ENCODE assay signal across 8 cellular contexts in genomic region chr20:9068896-9069663, GRCh38. TPM values are rescaled to one million over a fixed set of nuclear protein-coding genes. Genes with fewer than 3 reads are reported as not detected.
DNase-seq lines count a peak whose midpoint lies in the region; ATAC-seq and TF ChIP-seq lines count a peak whose summit lies in the region.

TSS of gene PLCB4 (plus strand) at chr20:9069087. CDS start at chr20:9307815, 238,728 bp downstream.

- no peak for ATAC-seq in activated T-cell treated with anti-CD3 and anti-CD28 coated beads, Interleukin-2, amount 50 U/mL, for 72 hours (replicated peaks in 1 of 2)
- ATAC-seq in Right ventricle myocardium superior (ENCODE audit: poor library complexity), result peak; percentile 38
- ATAC-seq in GM18511 (IDR thresholded peaks at IDR 0.05; ENCODE audit: unreplicated experiment), result no peak
- ATAC-seq in GM19395 (IDR thresholded peaks at IDR 0.05; ENCODE audit: unreplicated experiment), result no peak

- H3K36me3 ChIP-seq in Caco-2 (ENCODE audit: control insufficient read depth, insufficient read depth, low read length) (no peaks in the 10 kb centered on the region), parathyroid adenoma (ENCODE audit: control insufficient read depth, insufficient read depth, low read length) (no peaks in the 10 kb centered on the region)

- TF ChIP-seq CTCF in Caco-2 (IDR thresholded peaks at IDR 0.05; ENCODE audit: insufficient read depth in 1 of 2, low read depth in 1 of 2, low read length in 1 of 2, severe bottlenecking in 1 of 2, unreplicated experiment in 1 of 2) (no peak), parathyroid adenoma (IDR thresholded peaks at IDR 0.05) (no peak)

- H3K27ac Mint-ChIP-seq in Caco-2 (ENCODE audit: unreplicated experiment), result no peak within 1 kb of the TSS
- H3K27ac Mint-ChIP-seq in activated T-cell treated with anti-CD3 and anti-CD28 coated beads, Interleukin-2, amount 50 U/mL, for 72 hours, result no peak within 1 kb of the TSS

- H3K9me3 ChIP-seq in Caco-2 (no peaks in the 10 kb centered on the region), parathyroid adenoma (ENCODE audit: control insufficient read depth, low read length) (no peaks in the 10 kb centered on the region)

- peak within 1 kb of the TSS; percentile 96 for H3K4me3 Mint-ChIP-seq in Caco-2 (ENCODE audit: unreplicated experiment)
- H3K4me3 Mint-ChIP-seq in activated T-cell treated with anti-CD3 and anti-CD28 coated beads, Interleukin-2, amount 50 U/mL, for 72 hours, result peak within 1 kb of the TSS; percentile 38 to 75

- BruUV-seq in Caco-2 (replicated peaks; lab: Mats Ljungman, UMichigan), result no TSS peak

- H2AFZ ChIP-seq in parathyroid adenoma, result peak within 1 kb of the TSS; percentile 96

- DNase-seq in Caco-2, result peak; percentile 53 to 65
- DNase-seq in NCI-H146 (lab: John Stamatoyannopoulos, UW), result peak; percentile 93
- no peak for DNase-seq in activated T-cell treated with anti-CD3 and anti-CD28 coated beads, Interleukin-2, amount 50 U/mL, for 72 hours
- peak; percentile 72 for DNase-seq in Right ventricle myocardium superior
- DNase-seq in activated effector memory CD4-positive, alpha-beta T cell treated with Interleukin-2 at 50 U/mL for 16 hours, result no peak

- H3K79me2 ChIP-seq in parathyroid adenoma, result no peaks in the 10 kb centered on the region

- intact Hi-C loops in Caco-2 (cut with micrococcal nuclease; ENCODE audit: unreplicated experiment) (no loop called here), Right ventricle myocardium superior (cut with DNase I) (no loop called here)

- CTCF ChIA-PET in Caco-2 (lab: Charles Lee), result interaction anchor here (0.6 kb wide), 1 partner anchor 1132 kb away, joined by 5 read pairs; no protein-coding TSS in a partner anchor

- peaks cover 6% of the 10 kb centered on the region for H3K36me3 Mint-ChIP-seq in Caco-2 (ENCODE audit: insufficient read depth, unreplicated experiment)
- peaks cover 2% of the 10 kb centered on the region in 2 donors for H3K36me3 Mint-ChIP-seq in activated T-cell treated with anti-CD3 and anti-CD28 coated beads, Interleukin-2, amount 50 U/mL, for 72 hours (ENCODE audit: insufficient read depth in 2 of 2)

- H3K27me3 Mint-ChIP-seq in Caco-2 (ENCODE audit: insufficient read depth, unreplicated experiment), result peaks cover 8% of the 10 kb centered on the region
- peaks cover 14% of the 10 kb centered on the region for H3K27me3 Mint-ChIP-seq in activated T-cell treated with anti-CD3 and anti-CD28 coated beads, Interleukin-2, amount 50 U/mL, for 72 hours (ENCODE audit: low read depth)

- H3K4me2 ChIP-seq in parathyroid adenoma (ENCODE audit: low read length), result peak within 1 kb of the TSS; percentile 79

- peaks cover 13% of the 10 kb centered on the region for H3K4me1 Mint-ChIP-seq in Caco-2 (ENCODE audit: low read depth, unreplicated experiment)
- H3K4me1 Mint-ChIP-seq in activated T-cell treated with anti-CD3 and anti-CD28 coated beads, Interleukin-2, amount 50 U/mL, for 72 hours (ENCODE audit: low read depth), result peaks cover 6% of the 10 kb centered on the region

- H3K9me3 Mint-ChIP-seq in Caco-2 (ENCODE audit: unreplicated experiment), result peaks cover 2% of the 10 kb centered on the region
- H3K9me3 Mint-ChIP-seq in activated T-cell treated with anti-CD3 and anti-CD28 coated beads, Interleukin-2, amount 50 U/mL, for 72 hours, result peaks cover 0 to 2% of the 10 kb centered on the region in 2 donors

- peak within 1 kb of the TSS; percentile 70 for H3K4me3 ChIP-seq in Caco-2 (ENCODE audit: low read depth, low read length)
- peak within 1 kb of the TSS; percentile 55 for H3K4me3 ChIP-seq in parathyroid adenoma (ENCODE audit: low read depth, low read length)

- H3K4me1 ChIP-seq in Caco-2 (peaks cover 21% of the 10 kb centered on the region), parathyroid adenoma (no peaks in the 10 kb centered on the region)

- H3K9ac ChIP-seq in parathyroid adenoma, result no peak within 1 kb of the TSS

- POLR2A ChIA-PET in Caco-2 (lab: Charles Lee), result no interaction called here

- H3K27ac ChIP-seq in parathyroid adenoma, result peak within 1 kb of the TSS; percentile 30

- no peaks in the 10 kb centered on the region for H3K27me3 ChIP-seq in Caco-2 (replicated peaks; ENCODE audit: control insufficient read depth, insufficient read depth, low read length)
- no peaks in the 10 kb centered on the region for H3K27me3 ChIP-seq in parathyroid adenoma (ENCODE audit: control insufficient read depth, insufficient read depth, low read length)

RNA-seq across cellular contexts. Expression of gene PLCB4, which starts in this region (rescaled TPM):
- total RNA-seq in Caco-2 (2022) (3.0 and 3.1 TPM in 2 replicates), Right ventricle myocardium superior (27.4 TPM)
- total RNA-seq in activated T-cell treated with anti-CD3 and anti-CD28 coated beads, Interleukin-2, amount 50 U/mL, for 72 hours, result not detected

Comparison
In these comparisons a context has a peak if more than half of its experiments do, and no peak if none do; other contexts are left out.
1. DNase-seq: peak in Caco-2 (2 of 2), NCI-H146 (single experiment) and Right ventricle myocardium superior (single experiment); none in activated T-cell treated with anti-CD3 and anti-CD28 coated beads, Interleukin-2, amount 50 U/mL, for 72 hours (0 of 2) and activated effector memory CD4-positive, alpha-beta T cell treated with Interleukin-2 at 50 U/mL for 16 hours (single experiment).